8 cellular contexts compared by ENCODE assay signal in the genomic region with DNA sequence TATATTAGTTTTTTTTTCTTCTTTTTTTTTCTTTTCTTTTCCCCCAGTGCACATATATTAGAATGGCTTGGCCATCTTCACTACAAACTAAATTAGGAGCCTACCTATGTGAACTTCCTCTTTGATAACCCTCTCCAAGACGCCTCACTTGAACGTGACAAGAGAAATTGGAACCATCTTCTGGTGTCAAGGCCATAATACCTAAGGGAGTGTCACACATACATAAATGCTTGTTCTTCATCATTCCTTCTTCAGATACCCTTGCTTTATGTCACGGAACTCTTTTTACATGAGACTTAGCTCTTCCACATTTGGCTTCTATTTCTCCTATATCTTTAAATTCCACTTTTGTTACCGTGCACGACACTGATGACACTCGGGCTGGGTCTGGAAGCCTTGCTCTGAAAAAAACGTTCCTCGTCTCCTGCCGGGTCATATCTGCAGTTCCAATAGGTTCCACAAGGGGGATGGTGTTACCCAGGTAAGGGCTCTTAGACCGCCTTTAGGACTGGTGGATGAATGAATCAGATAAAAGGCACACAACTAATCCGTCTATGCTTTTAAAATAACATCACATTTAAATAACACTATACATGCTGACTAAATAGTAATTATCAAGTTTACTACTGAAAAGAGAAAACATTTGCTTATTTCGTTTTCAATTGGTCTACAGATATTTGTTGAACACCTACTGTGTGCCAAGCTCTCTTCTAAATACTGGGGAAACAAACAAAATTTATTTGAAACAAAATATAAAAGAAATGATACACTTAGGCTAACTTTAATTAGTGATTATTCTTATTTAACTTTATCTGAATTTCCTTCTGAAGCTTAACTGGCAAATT. TPM values are rescaled to one million over a fixed set of nuclear protein-coding genes. Genes with fewer than 3 reads are reported as not detected.
DNase-seq lines count a peak whose midpoint lies in the region; ATAC-seq and TF ChIP-seq lines count a peak whose summit lies in the region.

No MANE protein-coding gene starts in this region.

- POLR2A ChIA-PET in AG04450 (lab: Yijun Ruan, JAX), result interaction anchor here (0.7 kb wide), 1 partner anchor 105 kb away, joined by 4 read pairs; no protein-coding TSS in a partner anchor

- H3K4me1 Mint-ChIP-seq in activated CD8-positive, alpha-beta memory T cell treated with anti-CD3 and anti-CD28 coated beads, Interleukin-2, amount 10 ng/mL, durations not matched to agents 7 days and 5 days, result peaks cover 7% of the 10 kb centered on the region

- ATAC-seq in GM18508 (IDR thresholded peaks at IDR 0.05; ENCODE audit: insufficient read depth, unreplicated experiment), result peak; percentile 74
- peak; percentile 73 for ATAC-seq in HG03066 (IDR thresholded peaks at IDR 0.05; ENCODE audit: low read depth, unreplicated experiment)
- ATAC-seq in activated CD8-positive, alpha-beta memory T cell treated with anti-CD3 and anti-CD28 coated beads, Interleukin-2, amount 10 ng/mL, durations not matched to agents 7 days and 5 days, result peak; percentile 74
- peak; percentile 84 for ATAC-seq in esophagus mucosa
- peak; percentile 54 for ATAC-seq in omental fat pad (ENCODE audit: low FRiP score)

- intact Hi-C loops in posterior cingulate gyrus (cut with DNase I), result no loop called here

- H3K4me3 ChIP-seq in AG04450 (ENCODE audit: low read depth, low read length), result no peak overlapping the region

- no peak overlapping the region for H3K27ac Mint-ChIP-seq in activated CD8-positive, alpha-beta memory T cell treated with anti-CD3 and anti-CD28 coated beads, Interleukin-2, amount 10 ng/mL, durations not matched to agents 7 days and 5 days

- no peak for DNase-seq in AG04450 (ENCODE audit: low read depth, low spot score)
- peak; percentile 64 for DNase-seq in NCI-H748 treated with DMSO at 0.1 percent for 48 hours (lab: John Stamatoyannopoulos, UW)
- DNase-seq in activated CD8-positive, alpha-beta memory T cell treated with anti-CD3 and anti-CD28 coated beads, Interleukin-2, amount 10 ng/mL, durations not matched to agents 7 days and 5 days, result peak; percentile 70
- peak; percentile 33 for DNase-seq in omental fat pad (ENCODE audit: low spot score)
- no peak for DNase-seq in posterior cingulate gyrus

- H3K4me3 Mint-ChIP-seq in activated CD8-positive, alpha-beta memory T cell treated with anti-CD3 and anti-CD28 coated beads, Interleukin-2, amount 10 ng/mL, durations not matched to agents 7 days and 5 days, result no peak overlapping the region

- no peaks in the 10 kb centered on the region for H3K27me3 ChIP-seq in AG04450 (ENCODE audit: control insufficient read depth, insufficient read depth, low read length)

- peaks cover 17% of the 10 kb centered on the region for H3K27me3 Mint-ChIP-seq in activated CD8-positive, alpha-beta memory T cell treated with anti-CD3 and anti-CD28 coated beads, Interleukin-2, amount 10 ng/mL, durations not matched to agents 7 days and 5 days

- CTCF ChIA-PET in AG04450 (lab: Charles Lee), result interaction anchor here (0.6 kb wide), 1 partner anchor 462 kb away, joined by 3 read pairs; no protein-coding TSS in a partner anchor
- CTCF ChIA-PET in activated CD8-positive, alpha-beta memory T cell treated with anti-CD3 and anti-CD28 coated beads, Interleukin-2, amount 10 ng/mL, durations not matched to agents 7 days and 5 days (lab: Charles Lee), result interaction anchor here (1.5 kb wide), 1 partner anchor 235 kb away, joined by 3 read pairs; no protein-coding TSS in a partner anchor

- no peaks in the 10 kb centered on the region for H3K36me3 Mint-ChIP-seq in activated CD8-positive, alpha-beta memory T cell treated with anti-CD3 and anti-CD28 coated beads, Interleukin-2, amount 10 ng/mL, durations not matched to agents 7 days and 5 days

- TF ChIP-seq CTCF in AG04450 (IDR thresholded peaks at IDR 0.05; ENCODE audit: low read depth, low read length) (peak; percentile 61), omental fat pad (IDR thresholded peaks at IDR 0.05) (no peak)

- no peaks in the 10 kb centered on the region for H3K9me3 ChIP-seq in AG04450 (ENCODE audit: control insufficient read depth, insufficient read depth, low read length)

- no peak overlapping the region for H3K27ac ChIP-seq in AG04450 (ENCODE audit: low read depth, low read length)

- H3K9me3 Mint-ChIP-seq in activated CD8-positive, alpha-beta memory T cell treated with anti-CD3 and anti-CD28 coated beads, Interleukin-2, amount 10 ng/mL, durations not matched to agents 7 days and 5 days (ENCODE audit: low read depth), result no peaks in the 10 kb centered on the region

RNA-seq across cellular contexts. Expression of gene DGAT2L6, which starts 19.9 kb away (rescaled TPM):
- polyA plus RNA-seq in AG04450 (2011; rRNA removed), result not detected in 2 replicates
- polyA minus RNA-seq in AG04450 (2011; rRNA and poly(A)+ RNA removed), result not detected in 2 replicates
- not detected for total RNA-seq in activated CD8-positive, alpha-beta memory T cell treated with anti-CD3 and anti-CD28 coated beads, Interleukin-2, amount 10 ng/mL, durations not matched to agents 7 days and 5 days
- total RNA-seq in esophagus mucosa (not detected), omental fat pad (not detected)

RNA-seq across cellular contexts. Expression of gene AWAT1, which starts 37.3 kb away (rescaled TPM):
- polyA plus RNA-seq in AG04450 (2011; rRNA removed), result not detected in 2 replicates
- not detected in 2 replicates for polyA minus RNA-seq in AG04450 (2011; rRNA and poly(A)+ RNA removed)
- total RNA-seq in activated CD8-positive, alpha-beta memory T cell treated with anti-CD3 and anti-CD28 coated beads, Interleukin-2, amount 10 ng/mL, durations not matched to agents 7 days and 5 days, result not detected
- total RNA-seq in esophagus mucosa, result not detected
- total RNA-seq in omental fat pad, result not detected

Comparison
In these comparisons a context has a peak if more than half of its experiments do, and no peak if none do; other contexts are left out.
1. DNase-seq: peak in NCI-H748 treated with DMSO at 0.1 percent for 48 hours (single experiment), activated CD8-positive, alpha-beta memory T cell treated with anti-CD3 and anti-CD28 coated beads, Interleukin-2, amount 10 ng/mL, durations not matched to agents 7 days and 5 days (single experiment) and omental fat pad (single experiment); none in AG04450 (single experiment) and posterior cingulate gyrus (0 of 10).
2. Peak in every context shown above with its lines, with median percentiles within 50 percentile points of each other: ATAC-seq.